Comparison of ENCODE assay signal across 9 cellular contexts in the genomic region with DNA sequence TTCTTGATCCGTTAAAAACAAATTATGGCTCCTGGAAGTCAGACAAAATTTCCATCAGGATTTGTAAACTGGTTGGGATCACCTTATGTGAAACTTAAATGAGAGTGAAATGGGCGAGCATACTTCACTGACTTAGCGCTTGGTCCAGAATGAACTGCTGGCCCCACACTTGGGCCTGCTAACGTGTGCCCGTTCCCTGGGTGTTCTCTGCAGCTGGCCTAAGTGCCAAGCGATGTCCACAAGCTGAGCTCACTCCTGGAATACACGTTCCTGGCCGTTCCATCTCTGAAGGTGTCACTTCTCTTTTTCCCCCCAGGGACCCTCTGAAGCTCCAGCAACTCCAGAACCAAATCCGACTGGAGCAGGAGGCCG.
DNase-seq lines count a peak whose midpoint lies in the region; ATAC-seq and TF ChIP-seq lines count a peak whose summit lies in the region.
"Had no signal": no experiment of that assay in that cellular context is flagged by ENCODE, and none has a peak within 500 bp of the region (broad histone marks: within the 10 kb centered on the region; RNA-seq: fewer than 3 reads in every experiment).

No MANE protein-coding gene starts in this region.

- in situ Hi-C loops in G401 (cut with HindIII; ENCODE audit: low sequenced_read_pairs) (no loop called here), gastrocnemius medialis (cut with MboI; ENCODE audit: low sequenced_read_pairs in 4 of 4) (no loop called here)

- peaks cover 63% of the 10 kb centered on the region for H3K27me3 Mint-ChIP-seq in activated CD8-positive, alpha-beta T cell treated with anti-CD3 and anti-CD28 coated beads, Interleukin-2, amount 10 ng/mL, durations not matched to agents 7 days and 5 days (ENCODE audit: low read depth)

- H3K4me3 ChIP-seq in right atrium auricular region: peak overlapping the region; percentile 26 to 50
- H3K4me3 ChIP-seq in gastrocnemius medialis: peak overlapping the region in 3 of 4 donors; percentile 38 to 48 (median 46)

- no peak for ATAC-seq in activated CD8-positive, alpha-beta T cell treated with anti-CD3 and anti-CD28 coated beads, Interleukin-2, amount 10 ng/mL, durations not matched to agents 7 days and 5 days
- ATAC-seq in gastrocnemius medialis: peak; percentile 55

- H3K27ac Mint-ChIP-seq in activated CD8-positive, alpha-beta T cell treated with anti-CD3 and anti-CD28 coated beads, Interleukin-2, amount 10 ng/mL, durations not matched to agents 7 days and 5 days: no peak overlapping the region

- H3K9me3 ChIP-seq in right atrium auricular region (no peaks in the 10 kb centered on the region), gastrocnemius medialis (no peaks in the 10 kb centered on the region)

- H3K27me3 ChIP-seq in right atrium auricular region: no peaks in the 10 kb centered on the region
- no peaks in the 10 kb centered on the region for H3K27me3 ChIP-seq in gastrocnemius medialis

- H3K36me3 ChIP-seq in right atrium auricular region: peaks cover 55% of the 10 kb centered on the region
- H3K36me3 ChIP-seq in gastrocnemius medialis: peaks cover 0 to 3% of the 10 kb centered on the region in 2 donors

- POLR2A ChIA-PET in activated CD8-positive, alpha-beta T cell treated with anti-CD3 and anti-CD28 coated beads, Interleukin-2, amount 10 ng/mL, durations not matched to agents 7 days and 5 days (lab: Charles Lee): no interaction called here

- H3K4me1 ChIP-seq in right atrium auricular region (peaks cover 0 to 64% of the 10 kb centered on the region in 2 donors), gastrocnemius medialis (peaks cover 36 to 40% of the 10 kb centered on the region in 2 donors)

- CTCF ChIA-PET in activated CD8-positive, alpha-beta T cell treated with anti-CD3 and anti-CD28 coated beads, Interleukin-2, amount 10 ng/mL, durations not matched to agents 7 days and 5 days (lab: Charles Lee): no interaction called here

- peaks cover 3% of the 10 kb centered on the region for H3K4me1 Mint-ChIP-seq in activated CD8-positive, alpha-beta T cell treated with anti-CD3 and anti-CD28 coated beads, Interleukin-2, amount 10 ng/mL, durations not matched to agents 7 days and 5 days (ENCODE audit: low read depth)

- TF ChIP-seq CTCF in right atrium auricular region (IDR thresholded peaks at IDR 0.05) (no peak), gastrocnemius medialis (IDR thresholded peaks at IDR 0.05 in 4 of 5, conservative IDR thresholded peaks at IDR 0.05 in 1 of 5) (no peak)

- DNase-seq in G401 (ENCODE audit: low spot score): peak; percentile 42
- no peak for DNase-seq in activated CD8-positive, alpha-beta T cell treated with anti-CD3 and anti-CD28 coated beads, Interleukin-2, amount 10 ng/mL, durations not matched to agents 7 days and 5 days
- DNase-seq in right atrium auricular region (ENCODE audit: low spot score): no peak
- DNase-seq in gastrocnemius medialis: peak in 1 of 2 donors; percentile 52
- DNase-seq in pons (ENCODE audit: low spot score): no peak
- no peak for DNase-seq in foreskin melanocyte
- DNase-seq in globus pallidus (ENCODE audit: low spot score): no peak
- no peak for DNase-seq in NCI-H774 (lab: John Stamatoyannopoulos, UW)
- DNase-seq: NCI-H2107 had no signal

- H3K9me3 Mint-ChIP-seq in activated CD8-positive, alpha-beta T cell treated with anti-CD3 and anti-CD28 coated beads, Interleukin-2, amount 10 ng/mL, durations not matched to agents 7 days and 5 days (ENCODE audit: insufficient read depth): no peaks in the 10 kb centered on the region

- no peak for TF ChIP-seq POLR2A in gastrocnemius medialis (IDR thresholded peaks at IDR 0.05)

- intact Hi-C loops in gastrocnemius medialis (cut with DNase I; ENCODE audit: low total_unique reads): no loop called here

- no peaks in the 10 kb centered on the region for H3K36me3 Mint-ChIP-seq in activated CD8-positive, alpha-beta T cell treated with anti-CD3 and anti-CD28 coated beads, Interleukin-2, amount 10 ng/mL, durations not matched to agents 7 days and 5 days (ENCODE audit: low read depth)

- peak overlapping the region; percentile 72 to 80 for H3K27ac ChIP-seq in right atrium auricular region
- peak overlapping the region; percentile 55 to 78 (median 74) for H3K27ac ChIP-seq in gastrocnemius medialis

- H3K4me3 Mint-ChIP-seq in activated CD8-positive, alpha-beta T cell treated with anti-CD3 and anti-CD28 coated beads, Interleukin-2, amount 10 ng/mL, durations not matched to agents 7 days and 5 days: peak overlapping the region; percentile 45
